26 cellular contexts compared by ENCODE assay signal in genomic region chr17:5024604-5025003, GRCh38. TPM values are rescaled to one million over a fixed set of nuclear protein-coding genes. Genes with fewer than 3 reads are reported as not detected.
DNase-seq lines count a peak whose midpoint lies in the region; ATAC-seq and TF ChIP-seq lines count a peak whose summit lies in the region.
"Had no signal": no experiment of that assay in that cellular context is flagged by ENCODE, and none has a peak within 500 bp of the region (broad histone marks: within the 10 kb centered on the region; RNA-seq: fewer than 3 reads in every experiment).

No MANE protein-coding gene starts in this region.

- H3K27me3 ChIP-seq in lower lobe of right lung (ENCODE audit: low read depth), result no peaks in the 10 kb centered on the region
- H3K27me3 ChIP-seq in gastrocnemius medialis, result no peaks in the 10 kb centered on the region
- H3K27me3 ChIP-seq: BLaER1 had no signal

- H3K4me1 ChIP-seq in lower lobe of right lung (no peaks in the 10 kb centered on the region), gastrocnemius medialis (peaks cover 0 to 9% of the 10 kb centered on the region in 2 donors)

- TF ChIP-seq CTCF in RWPE1 (conservative IDR thresholded peaks at IDR 0.05; ENCODE audit: low read depth), result no peak
- no peak for TF ChIP-seq CTCF in lower lobe of right lung (IDR thresholded peaks at IDR 0.05)
- TF ChIP-seq CTCF in gastrocnemius medialis (IDR thresholded peaks at IDR 0.05 in 4 of 5, conservative IDR thresholded peaks at IDR 0.05 in 1 of 5), result no peak
- no peak for TF ChIP-seq CTCF in osteocyte (IDR thresholded peaks at IDR 0.05)

- H3K36me3 ChIP-seq in lower lobe of right lung (peaks cover 46% of the 10 kb centered on the region), gastrocnemius medialis (peaks cover 0 to 50% of the 10 kb centered on the region in 2 donors)

- peaks cover 56% of the 10 kb centered on the region for H3K36me3 Mint-ChIP-seq in dendritic cell treated with granulocyte-macrophage colony-stimulating factor and Interleukin-4, amounts not matched to agents 40 ng/mL and 50 ng/mL, for 4 days (ENCODE audit: low read depth)
- H3K36me3 Mint-ChIP-seq in osteocyte (ENCODE audit: unreplicated experiment), result peaks cover 30% of the 10 kb centered on the region

- POLR2A ChIA-PET in RWPE1 (lab: Yijun Ruan, JAX; ENCODE audit: low non-redundant PET), result no interaction called here

- H3K27ac ChIP-seq in RWPE1 (peak overlapping the region; percentile 65), lower lobe of right lung (peak overlapping the region; percentile 56), gastrocnemius medialis (peak overlapping the region in 3 of 4 donors; percentile 54 to 68 (median 66))
- H3K27ac ChIP-seq: BLaER1 had no signal

- peak overlapping the region; percentile 55 for H3K27ac Mint-ChIP-seq in dendritic cell treated with granulocyte-macrophage colony-stimulating factor and Interleukin-4, amounts not matched to agents 40 ng/mL and 50 ng/mL, for 4 days
- H3K27ac Mint-ChIP-seq in osteocyte (ENCODE audit: unreplicated experiment), result no peak overlapping the region
- H3K27ac Mint-ChIP-seq: CD4-positive, alpha-beta T cell had no signal

- in situ Hi-C loops in gastrocnemius medialis (cut with MboI; ENCODE audit: low sequenced_read_pairs in 4 of 4), result no loop called here

- H3K4me3 Mint-ChIP-seq in dendritic cell treated with granulocyte-macrophage colony-stimulating factor and Interleukin-4, amounts not matched to agents 40 ng/mL and 50 ng/mL, for 4 days, result no peak overlapping the region
- H3K4me3 Mint-ChIP-seq in osteocyte (ENCODE audit: unreplicated experiment), result no peak overlapping the region
- H3K4me3 Mint-ChIP-seq: CD4-positive, alpha-beta T cell had no signal

- H3K4me3 ChIP-seq in lower lobe of right lung (no peak overlapping the region), gastrocnemius medialis (no peak overlapping the region)
- H3K4me3 ChIP-seq: BLaER1, GM12878, K562 had no signal

- no peaks in the 10 kb centered on the region for H3K9me3 ChIP-seq in lower lobe of right lung
- no peaks in the 10 kb centered on the region for H3K9me3 ChIP-seq in gastrocnemius medialis
- H3K9me3 ChIP-seq: BLaER1 had no signal

- H3K9me3 Mint-ChIP-seq in dendritic cell treated with granulocyte-macrophage colony-stimulating factor and Interleukin-4, amounts not matched to agents 40 ng/mL and 50 ng/mL, for 4 days, result no peaks in the 10 kb centered on the region
- no peaks in the 10 kb centered on the region for H3K9me3 Mint-ChIP-seq in osteocyte (ENCODE audit: unreplicated experiment)
- H3K9me3 Mint-ChIP-seq: CD4-positive, alpha-beta T cell had no signal

- peaks cover 3% of the 10 kb centered on the region for H3K27me3 Mint-ChIP-seq in dendritic cell treated with granulocyte-macrophage colony-stimulating factor and Interleukin-4, amounts not matched to agents 40 ng/mL and 50 ng/mL, for 4 days
- no peaks in the 10 kb centered on the region for H3K27me3 Mint-ChIP-seq in osteocyte (ENCODE audit: unreplicated experiment)
- H3K27me3 Mint-ChIP-seq: CD4-positive, alpha-beta T cell had no signal

- peak; percentile 60 to 78 for ATAC-seq in lower lobe of right lung
- no peak for ATAC-seq in gastrocnemius medialis
- ATAC-seq in HG03280 (IDR thresholded peaks at IDR 0.05; ENCODE audit: unreplicated experiment), result no peak
- ATAC-seq: GM12878, K562, PC-3 had no signal

- H3K4me1 Mint-ChIP-seq in dendritic cell treated with granulocyte-macrophage colony-stimulating factor and Interleukin-4, amounts not matched to agents 40 ng/mL and 50 ng/mL, for 4 days (ENCODE audit: low read depth), result peaks cover 34% of the 10 kb centered on the region
- H3K4me1 Mint-ChIP-seq in osteocyte (ENCODE audit: unreplicated experiment), result no peaks in the 10 kb centered on the region

- intact Hi-C loops in dendritic cell treated with granulocyte-macrophage colony-stimulating factor and Interleukin-4, amounts not matched to agents 40 ng/mL and 50 ng/mL, for 4 days (cut with micrococcal nuclease), result no loop called here
- intact Hi-C loops in lower lobe of right lung (cut with DNase I) (no loop called here), gastrocnemius medialis (cut with DNase I; ENCODE audit: low total_unique reads) (no loop called here)

- CTCF ChIA-PET in RWPE1 (lab: Yijun Ruan, JAX), result interaction anchor here (0.6 kb wide), 1 partner anchor 38 kb away, joined by 3 read pairs; no protein-coding TSS in a partner anchor

- no peak for TF ChIP-seq POLR2A in gastrocnemius medialis (IDR thresholded peaks at IDR 0.05)

- DNase-seq in RWPE1 (ENCODE audit: low spot score), result no peak
- no peak for DNase-seq in lower lobe of right lung
- DNase-seq in gastrocnemius medialis, result no peak
- no peak for DNase-seq in RPMI8226
- no peak for DNase-seq in osteocyte (ENCODE audit: extremely low spot score, unreplicated experiment)
- no peak for DNase-seq in D341Med (ENCODE audit: low spot score)
- DNase-seq: CD4-positive, alpha-beta T cell; DMS53; MV-4-11; NCI-H1105; NCI-H1436 treated with DMSO at 0.1 percent for 48 hours; NCI-H187 treated with DMSO at 0.1 percent for 48 hours; NCI-H2107; NCI-H524; NCI-H748 treated with DMSO at 0.1 percent for 48 hours; PC-3; Right ventricle myocardium superior had no signal

RNA-seq across cellular contexts. Expression of gene SLC52A1, which starts 10.6 kb away (rescaled TPM):
- total RNA-seq in lower lobe of right lung, result 0.86 TPM
- not detected for total RNA-seq in gastrocnemius medialis
- not detected in 2 replicates for total RNA-seq in osteocyte
- total RNA-seq: Daoy, HT1080, K562, MCF 10A, PC-3, Right ventricle myocardium superior, SK-MEL-5 had no signal

RNA-seq across cellular contexts. Expression of gene KIF1C, which starts 26.9 kb away (rescaled TPM):
- total RNA-seq in lower lobe of right lung (182 TPM), gastrocnemius medialis (100 to 1,000 TPM; 327 to 543 (median 393) TPM), osteocyte (123 and 127 TPM in 2 replicates)

RNA-seq across cellular contexts. Expression of gene INCA1, which starts 27.3 kb away (rescaled TPM):
- total RNA-seq in lower lobe of right lung, result 1.9 TPM
- total RNA-seq in gastrocnemius medialis, result 1 to 10 TPM; 1.9 to 5.7 (median 4.3) TPM
- total RNA-seq in osteocyte, result 0.89 and 1.8 TPM in 2 replicates
- total RNA-seq: PC-3 had no signal

RNA-seq across cellular contexts. Expression of gene CAMTA2, which starts 37.1 kb away (rescaled TPM):
- 49.9 TPM for total RNA-seq in lower lobe of right lung
- 10 to 100 TPM; 19.1 to 46.4 (median 36.4) TPM for total RNA-seq in gastrocnemius medialis
- 69.4 and 83.5 TPM in 2 replicates for total RNA-seq in osteocyte

RNA-seq across cellular contexts. Expression of gene ZFP3, which starts 53.7 kb away (rescaled TPM):
- total RNA-seq in lower lobe of right lung (7.1 TPM), gastrocnemius medialis (10 to 100 TPM in 1 of 4 donors, 1 to 10 TPM in 3; 6.1 to 11.4 (median 7.6) TPM), osteocyte (0.78 and 0.86 TPM in 2 replicates)
- total RNA-seq: Daoy, HT1080, MCF 10A, SK-MEL-5 had no signal

Comparison
In these comparisons a context has a peak if more than half of its experiments do, and no peak if none do; other contexts are left out.
1. ATAC-seq: peak in lower lobe of right lung (2 of 2); none in gastrocnemius medialis (0 of 2) and HG03280 (single experiment).
2. Peak in every context shown above with its lines, with median percentiles within 50 percentile points of each other: H3K27ac ChIP-seq.